1 cellular context compared by ENCODE assay signal in genomic region chr3:155854147-155854940, GRCh38.
A peak's percentile ranks its signal among the peaks of the same experiment; 100 is the strongest.
TF ChIP-seq lines count a peak whose summit lies in the region.

TSS of gene SLC33A1 (minus strand) at chr3:155854427. CDS start at chr3:155853997, 430 bp downstream.

TF ChIP-seq in HepG2, 621 proteins besides CTCF, POLR2A, EP300 and RAD21 (continued from another document):
- TF ChIP-seq, protein P1, sequence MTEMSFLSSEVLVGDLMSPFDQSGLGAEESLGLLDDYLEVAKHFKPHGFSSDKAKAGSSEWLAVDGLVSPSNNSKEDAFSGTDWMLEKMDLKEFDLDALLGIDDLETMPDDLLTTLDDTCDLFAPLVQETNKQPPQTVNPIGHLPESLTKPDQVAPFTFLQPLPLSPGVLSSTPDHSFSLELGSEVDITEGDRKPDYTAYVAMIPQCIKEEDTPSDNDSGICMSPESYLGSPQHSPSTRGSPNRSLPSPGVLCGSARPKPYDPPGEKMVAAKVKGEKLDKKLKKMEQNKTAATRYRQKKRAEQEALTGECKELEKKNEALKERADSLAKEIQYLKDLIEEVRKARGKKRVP (CRISPR knock-in tag; IDR thresholded peaks at IDR 0.05) = peak; percentile 27 to 97; a peak in 3 of 4 replicates
- TF ChIP-seq ZBTB42 (CRISPR knock-in tag; IDR thresholded peaks at IDR 0.05) (no peak), SYNCRIP (IDR thresholded peaks at IDR 0.05; ENCODE audit: insufficient read depth, low read depth, low read length) (no peak), UBTF (CRISPR knock-in tag; IDR thresholded peaks at IDR 0.05) (peak; percentile 99), ZNF33A (CRISPR knock-in tag; IDR thresholded peaks at IDR 0.05; ENCODE audit: borderline replicate concordance) (peak; percentile 70; the same call in 1 of the 2 replicates), ZMYM4 (CRISPR knock-in tag; IDR thresholded peaks at IDR 0.05) (peak; percentile 100), MXD4 (CRISPR knock-in tag; IDR thresholded peaks at IDR 0.05) (peak; percentile 95), ZFP90 (CRISPR knock-in tag; IDR thresholded peaks at IDR 0.05; ENCODE audit: borderline replicate concordance) (no peak; the same call in 1 of the 2 replicates), ZNF580 (CRISPR knock-in tag; IDR thresholded peaks at IDR 0.05; ENCODE audit: borderline replicate concordance, low read depth) (peak; percentile 96), YEATS4 (CRISPR knock-in tag; IDR thresholded peaks at IDR 0.05; ENCODE audit: borderline replicate concordance) (peak; percentile 97), RXRA (CRISPR knock-in tag; IDR thresholded peaks at IDR 0.05) (peak; percentile 89), ZMAT5 (CRISPR knock-in tag; IDR thresholded peaks at IDR 0.05; ENCODE audit: borderline replicate concordance, low read depth) (no peak), KDM1A (CRISPR knock-in tag; IDR thresholded peaks at IDR 0.05) (no peak), HNRNPUL1 (IDR thresholded peaks at IDR 0.05; ENCODE audit: low read depth, low read length) (no peak), TOE1 (CRISPR knock-in tag; IDR thresholded peaks at IDR 0.05) (peak; percentile 85; the same call in 1 of the 2 replicates), TCF7L2 (IDR thresholded peaks at IDR 0.05; ENCODE audit: low read depth, low read length) (no peak), KLF12 (CRISPR knock-in tag; IDR thresholded peaks at IDR 0.05; ENCODE audit: borderline replicate concordance) (no peak), ZNF317 (CRISPR knock-in tag; IDR thresholded peaks at IDR 0.05) (peak; percentile 66; the same call in 1 of the 2 replicates), HCFC1 (IDR thresholded peaks at IDR 0.05; ENCODE audit: low read depth, low read length) (peak; percentile 77), NR1H2 (CRISPR knock-in tag; IDR thresholded peaks at IDR 0.05; ENCODE audit: borderline replicate concordance, low read depth) (no peak), GATA4 (IDR thresholded peaks at IDR 0.05; ENCODE audit: borderline replicate concordance, low read depth) (no peak; the same call in 1 of the 2 replicates), SRF (IDR thresholded peaks at IDR 0.05; ENCODE audit: low read depth, low read length) (peak; percentile 48; the same call in 1 of the 2 replicates), ZBTB44 (CRISPR knock-in tag; IDR thresholded peaks at IDR 0.05) (no peak), MNT (IDR thresholded peaks at IDR 0.05) (peak; percentile 96), SMAD3 (CRISPR knock-in tag; IDR thresholded peaks at IDR 0.05) (peak; percentile 90), ZBTB4 (CRISPR knock-in tag; IDR thresholded peaks at IDR 0.05; ENCODE audit: borderline replicate concordance) (no peak; the same call in 1 of the 2 replicates), AHR (CRISPR knock-in tag; IDR thresholded peaks at IDR 0.05) (peak; percentile 91), TEF (CRISPR knock-in tag; IDR thresholded peaks at IDR 0.05) (peak; percentile 49; the same call in 1 of the 2 replicates)
- TF ChIP-seq, protein P2, sequence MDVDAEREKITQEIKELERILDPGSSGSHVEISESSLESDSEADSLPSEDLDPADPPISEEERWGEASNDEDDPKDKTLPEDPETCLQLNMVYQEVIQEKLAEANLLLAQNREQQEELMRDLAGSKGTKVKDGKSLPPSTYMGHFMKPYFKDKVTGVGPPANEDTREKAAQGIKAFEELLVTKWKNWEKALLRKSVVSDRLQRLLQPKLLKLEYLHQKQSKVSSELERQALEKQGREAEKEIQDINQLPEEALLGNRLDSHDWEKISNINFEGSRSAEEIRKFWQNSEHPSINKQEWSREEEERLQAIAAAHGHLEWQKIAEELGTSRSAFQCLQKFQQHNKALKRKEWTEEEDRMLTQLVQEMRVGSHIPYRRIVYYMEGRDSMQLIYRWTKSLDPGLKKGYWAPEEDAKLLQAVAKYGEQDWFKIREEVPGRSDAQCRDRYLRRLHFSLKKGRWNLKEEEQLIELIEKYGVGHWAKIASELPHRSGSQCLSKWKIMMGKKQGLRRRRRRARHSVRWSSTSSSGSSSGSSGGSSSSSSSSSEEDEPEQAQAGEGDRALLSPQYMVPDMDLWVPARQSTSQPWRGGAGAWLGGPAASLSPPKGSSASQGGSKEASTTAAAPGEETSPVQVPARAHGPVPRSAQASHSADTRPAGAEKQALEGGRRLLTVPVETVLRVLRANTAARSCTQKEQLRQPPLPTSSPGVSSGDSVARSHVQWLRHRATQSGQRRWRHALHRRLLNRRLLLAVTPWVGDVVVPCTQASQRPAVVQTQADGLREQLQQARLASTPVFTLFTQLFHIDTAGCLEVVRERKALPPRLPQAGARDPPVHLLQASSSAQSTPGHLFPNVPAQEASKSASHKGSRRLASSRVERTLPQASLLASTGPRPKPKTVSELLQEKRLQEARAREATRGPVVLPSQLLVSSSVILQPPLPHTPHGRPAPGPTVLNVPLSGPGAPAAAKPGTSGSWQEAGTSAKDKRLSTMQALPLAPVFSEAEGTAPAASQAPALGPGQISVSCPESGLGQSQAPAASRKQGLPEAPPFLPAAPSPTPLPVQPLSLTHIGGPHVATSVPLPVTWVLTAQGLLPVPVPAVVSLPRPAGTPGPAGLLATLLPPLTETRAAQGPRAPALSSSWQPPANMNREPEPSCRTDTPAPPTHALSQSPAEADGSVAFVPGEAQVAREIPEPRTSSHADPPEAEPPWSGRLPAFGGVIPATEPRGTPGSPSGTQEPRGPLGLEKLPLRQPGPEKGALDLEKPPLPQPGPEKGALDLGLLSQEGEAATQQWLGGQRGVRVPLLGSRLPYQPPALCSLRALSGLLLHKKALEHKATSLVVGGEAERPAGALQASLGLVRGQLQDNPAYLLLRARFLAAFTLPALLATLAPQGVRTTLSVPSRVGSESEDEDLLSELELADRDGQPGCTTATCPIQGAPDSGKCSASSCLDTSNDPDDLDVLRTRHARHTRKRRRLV (CRISPR knock-in tag; IDR thresholded peaks at IDR 0.05) = no peak; the same call in 1 of the 2 replicates
- TF ChIP-seq, protein P3, sequence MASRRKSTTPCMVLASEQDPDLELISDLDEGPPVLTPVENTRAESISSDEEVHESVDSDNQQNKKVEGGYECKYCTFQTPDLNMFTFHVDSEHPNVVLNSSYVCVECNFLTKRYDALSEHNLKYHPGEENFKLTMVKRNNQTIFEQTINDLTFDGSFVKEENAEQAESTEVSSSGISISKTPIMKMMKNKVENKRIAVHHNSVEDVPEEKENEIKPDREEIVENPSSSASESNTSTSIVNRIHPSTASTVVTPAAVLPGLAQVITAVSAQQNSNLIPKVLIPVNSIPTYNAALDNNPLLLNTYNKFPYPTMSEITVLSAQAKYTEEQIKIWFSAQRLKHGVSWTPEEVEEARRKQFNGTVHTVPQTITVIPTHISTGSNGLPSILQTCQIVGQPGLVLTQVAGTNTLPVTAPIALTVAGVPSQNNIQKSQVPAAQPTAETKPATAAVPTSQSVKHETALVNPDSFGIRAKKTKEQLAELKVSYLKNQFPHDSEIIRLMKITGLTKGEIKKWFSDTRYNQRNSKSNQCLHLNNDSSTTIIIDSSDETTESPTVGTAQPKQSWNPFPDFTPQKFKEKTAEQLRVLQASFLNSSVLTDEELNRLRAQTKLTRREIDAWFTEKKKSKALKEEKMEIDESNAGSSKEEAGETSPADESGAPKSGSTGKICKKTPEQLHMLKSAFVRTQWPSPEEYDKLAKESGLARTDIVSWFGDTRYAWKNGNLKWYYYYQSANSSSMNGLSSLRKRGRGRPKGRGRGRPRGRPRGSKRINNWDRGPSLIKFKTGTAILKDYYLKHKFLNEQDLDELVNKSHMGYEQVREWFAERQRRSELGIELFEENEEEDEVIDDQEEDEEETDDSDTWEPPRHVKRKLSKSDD (CRISPR knock-in tag; IDR thresholded peaks at IDR 0.05; ENCODE audit: low read depth) = peak; percentile 91
- TF ChIP-seq, protein P4, sequence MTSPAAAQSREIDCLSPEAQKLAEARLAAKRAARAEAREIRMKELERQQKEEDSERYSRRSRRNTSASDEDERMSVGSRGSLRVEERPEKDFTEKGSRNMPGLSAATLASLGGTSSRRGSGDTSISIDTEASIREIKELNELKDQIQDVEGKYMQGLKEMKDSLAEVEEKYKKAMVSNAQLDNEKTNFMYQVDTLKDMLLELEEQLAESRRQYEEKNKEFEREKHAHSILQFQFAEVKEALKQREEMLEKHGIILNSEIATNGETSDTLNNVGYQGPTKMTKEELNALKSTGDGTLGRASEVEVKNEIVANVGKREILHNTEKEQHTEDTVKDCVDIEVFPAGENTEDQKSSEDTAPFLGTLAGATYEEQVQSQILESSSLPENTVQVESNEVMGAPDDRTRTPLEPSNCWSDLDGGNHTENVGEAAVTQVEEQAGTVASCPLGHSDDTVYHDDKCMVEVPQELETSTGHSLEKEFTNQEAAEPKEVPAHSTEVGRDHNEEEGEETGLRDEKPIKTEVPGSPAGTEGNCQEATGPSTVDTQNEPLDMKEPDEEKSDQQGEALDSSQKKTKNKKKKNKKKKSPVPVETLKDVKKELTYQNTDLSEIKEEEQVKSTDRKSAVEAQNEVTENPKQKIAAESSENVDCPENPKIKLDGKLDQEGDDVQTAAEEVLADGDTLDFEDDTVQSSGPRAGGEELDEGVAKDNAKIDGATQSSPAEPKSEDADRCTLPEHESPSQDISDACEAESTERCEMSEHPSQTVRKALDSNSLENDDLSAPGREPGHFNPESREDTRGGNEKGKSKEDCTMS (CRISPR knock-in tag; conservative IDR thresholded peaks at IDR 0.05) = no peak
